20 cellular contexts compared by ENCODE assay signal in the genomic region with DNA sequence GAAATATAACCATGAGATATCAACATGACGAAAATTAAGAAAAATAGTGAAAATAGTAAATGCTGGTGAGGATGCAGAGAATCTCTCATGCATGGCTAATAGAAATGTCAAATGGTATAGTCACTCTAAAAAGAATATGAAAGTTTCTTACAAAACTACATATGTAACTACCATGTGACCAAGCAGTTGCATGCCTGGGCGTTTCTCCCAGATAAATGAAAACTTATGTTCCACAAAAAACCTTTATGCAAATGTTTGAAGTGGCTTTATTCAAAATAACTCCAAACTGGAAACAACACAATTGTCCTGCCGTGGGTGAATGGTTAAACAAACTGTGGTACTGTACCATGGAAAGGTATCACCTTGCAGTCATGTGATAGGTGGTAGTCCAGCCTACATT.
DNase-seq lines count a peak whose midpoint lies in the region; TF ChIP-seq lines count a peak whose summit lies in the region.
"Had no signal": no experiment of that assay in that cellular context is flagged by ENCODE, and none has a peak within 500 bp of the region (broad histone marks: within the 10 kb centered on the region; RNA-seq: fewer than 3 reads in every experiment).

No MANE protein-coding gene starts in this region.

- H3K4me3 ChIP-seq in HFF-Myc (replicated peaks; ENCODE audit: low read depth, low read length): no peak overlapping the region
- no peak overlapping the region for H3K4me3 ChIP-seq in adipocyte (ENCODE audit: low read length)
- no peak overlapping the region for H3K4me3 ChIP-seq in fibroblast of the aortic adventitia (ENCODE audit: low read depth, low read length)
- H3K4me3 ChIP-seq: K562, MG63 had no signal

- no peaks in the 10 kb centered on the region for H3K4me1 ChIP-seq in adipocyte (ENCODE audit: control insufficient read depth, insufficient read depth, low read length)

- TF ChIP-seq CTCF in HFF-Myc (IDR thresholded peaks at IDR 0.05; ENCODE audit: low read depth, low read length, missing control alignments) (no peak), fibroblast of the aortic adventitia (IDR thresholded peaks at IDR 0.05; ENCODE audit: insufficient read depth, low read length) (no peak)

- peak; percentile 46 for DNase-seq in NCI-H2029 (lab: John Stamatoyannopoulos, UW)
- DNase-seq in NCI-H2029 treated with DMSO at 0.1 percent for 48 hours (lab: John Stamatoyannopoulos, UW): no peak
- DNase-seq in HFF-Myc (ENCODE audit: extremely low read depth, low read depth): peak; percentile 9
- DNase-seq in adipocyte (ENCODE audit: low read depth): peak; percentile 50
- peak; percentile 1 for DNase-seq in fibroblast of the aortic adventitia (ENCODE audit: low read depth)
- DNase-seq in stimulated activated CD4-positive, alpha-beta T cell treated with anti-CD3 and anti-CD28 coated beads, Interleukin-4, amount 100 ng/mL, for 1 hour: no peak
- DNase-seq in retina: no peak
- no peak for DNase-seq in cerebellum (ENCODE audit: low spot score)
- DNase-seq: 8988T; AML-193; C1 segment of cervical spinal cord; Calu3; CD8-positive, alpha-beta T cell; DMS153; MG63; NCI-H1436; NCI-H1930; NCI-H446 treated with DMSO at 0.1 percent for 48 hours; Right ventricle myocardium superior had no signal

- no peak overlapping the region for H3K9ac ChIP-seq in adipocyte (ENCODE audit: low read length)

- no peaks in the 10 kb centered on the region for H3K36me3 ChIP-seq in adipocyte (ENCODE audit: control insufficient read depth, insufficient read depth, low read length, severe bottlenecking)
- H3K36me3 ChIP-seq: MG63 had no signal

- no peaks in the 10 kb centered on the region for H3K9me3 ChIP-seq in adipocyte (ENCODE audit: control insufficient read depth, low read length)
- H3K9me3 ChIP-seq: MG63 had no signal

- no peaks in the 10 kb centered on the region for H3K27me3 ChIP-seq in adipocyte (replicated peaks; ENCODE audit: control insufficient read depth, insufficient read depth, low read length)
- H3K27me3 ChIP-seq: MG63 had no signal

Comparison
In these comparisons a context has a peak if more than half of its experiments do, and no peak if none do; other contexts are left out.
1. DNase-seq: peak in NCI-H2029 (single experiment), HFF-Myc (single experiment), adipocyte (single experiment) and fibroblast of the aortic adventitia (single experiment); none in NCI-H2029 treated with DMSO at 0.1 percent for 48 hours (single experiment), stimulated activated CD4-positive, alpha-beta T cell treated with anti-CD3 and anti-CD28 coated beads, Interleukin-4, amount 100 ng/mL, for 1 hour (single experiment), retina (single experiment) and cerebellum (single experiment).